1 cellular context compared by ENCODE assay signal in the genomic region with DNA sequence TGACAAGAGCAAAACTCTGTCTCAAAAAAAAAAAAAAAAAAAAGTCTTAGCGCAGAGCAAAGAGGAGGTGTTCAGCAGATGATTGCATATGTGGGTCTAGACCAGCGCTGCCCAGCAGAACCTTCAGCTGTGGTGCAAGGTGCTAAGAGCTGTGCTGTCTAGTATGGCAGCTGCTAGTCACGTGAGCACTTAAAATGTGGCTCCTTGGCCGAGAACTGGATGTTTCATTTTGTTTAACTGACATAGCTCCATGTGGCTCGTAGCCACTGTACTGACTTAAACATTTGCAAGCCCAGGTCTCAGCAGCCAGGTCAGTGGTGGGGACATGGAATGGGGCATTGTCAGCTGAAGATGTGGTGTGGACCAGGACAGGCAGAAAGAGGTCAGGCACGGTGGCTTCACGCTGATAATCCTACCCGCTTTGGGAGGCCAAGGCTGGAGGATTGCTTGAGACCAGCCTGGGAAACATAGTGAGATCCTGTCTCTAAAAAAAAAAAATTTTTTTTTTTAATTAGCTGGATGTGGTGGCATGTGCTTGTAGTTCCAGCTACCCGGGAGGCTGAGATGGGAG.
TF ChIP-seq lines count a peak whose summit lies in the region.

No MANE protein-coding gene starts in this region.

TF ChIP-seq in HepG2, 621 proteins besides CTCF, POLR2A, EP300 and RAD21:
- TF ChIP-seq HDAC2 (CRISPR knock-in tag; IDR thresholded peaks at IDR 0.05): no peak
- 0 out of 2 replicates have a peak, but pooled peaks have one; percentile 44 for TF ChIP-seq BHLHE40 (IDR thresholded peaks at IDR 0.05; ENCODE audit: low read length)
- peak; percentile 23; the same call in 1 of the 2 replicates for TF ChIP-seq RAD51 (IDR thresholded peaks at IDR 0.05; ENCODE audit: borderline replicate concordance)
- TF ChIP-seq, protein P1, sequence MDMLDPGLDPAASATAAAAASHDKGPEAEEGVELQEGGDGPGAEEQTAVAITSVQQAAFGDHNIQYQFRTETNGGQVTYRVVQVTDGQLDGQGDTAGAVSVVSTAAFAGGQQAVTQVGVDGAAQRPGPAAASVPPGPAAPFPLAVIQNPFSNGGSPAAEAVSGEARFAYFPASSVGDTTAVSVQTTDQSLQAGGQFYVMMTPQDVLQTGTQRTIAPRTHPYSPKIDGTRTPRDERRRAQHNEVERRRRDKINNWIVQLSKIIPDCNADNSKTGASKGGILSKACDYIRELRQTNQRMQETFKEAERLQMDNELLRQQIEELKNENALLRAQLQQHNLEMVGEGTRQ (IDR thresholded peaks at IDR 0.05; ENCODE audit: low read depth, low read length): peak; percentile 33; the same call in 1 of the 2 replicates
- TF ChIP-seq, protein P1 (CRISPR knock-in tag; IDR thresholded peaks at IDR 0.05; ENCODE audit: borderline replicate concordance): no peak
- TF ChIP-seq NR2F1 (CRISPR knock-in tag; IDR thresholded peaks at IDR 0.05): no peak
- no peak for TF ChIP-seq MED8 (CRISPR knock-in tag; IDR thresholded peaks at IDR 0.05; ENCODE audit: insufficient replicate concordance)
